Comparison of ENCODE assay signal across 1 cellular context in genomic region chrX:105220636-105221035, GRCh38.
TF ChIP-seq lines count a peak whose summit lies in the region.

TEX13A (minus strand) TSS chrX:105220694; CDS start chrX:105220397, 297 bp downstream.

TF ChIP-seq in SK-N-SH, 30 proteins besides CTCF, POLR2A, EP300 and RAD21 (continued from another document):
- TF ChIP-seq ZBTB33 (IDR thresholded peaks at IDR 0.05; ENCODE audit: borderline replicate concordance, low read depth) (no peak), GATA2 (CRISPR knock-in tag; IDR thresholded peaks at IDR 0.05) (no peak), IRF3 (IDR thresholded peaks at IDR 0.05; ENCODE audit: low read depth, low read length) (no peak), GABPA (IDR thresholded peaks at IDR 0.05; ENCODE audit: low read depth) (no peak), CHD2 (IDR thresholded peaks at IDR 0.05; ENCODE audit: low read length, partially characterized antibody) (no peak), RFX5 (IDR thresholded peaks at IDR 0.05; ENCODE audit: low read length) (no peak), SMC3 (IDR thresholded peaks at IDR 0.05; ENCODE audit: low read depth, low read length) (no peak), TEAD4 (IDR thresholded peaks at IDR 0.05; ENCODE audit: borderline replicate concordance, insufficient read depth) (no peak), MXI1 (IDR thresholded peaks at IDR 0.05; ENCODE audit: low read depth, low read length) (no peak), RXRA (IDR thresholded peaks at IDR 0.05; ENCODE audit: borderline replicate concordance, low read depth) (no peak)
